ENCODE assay signal across 8 cellular contexts in the genomic region with DNA sequence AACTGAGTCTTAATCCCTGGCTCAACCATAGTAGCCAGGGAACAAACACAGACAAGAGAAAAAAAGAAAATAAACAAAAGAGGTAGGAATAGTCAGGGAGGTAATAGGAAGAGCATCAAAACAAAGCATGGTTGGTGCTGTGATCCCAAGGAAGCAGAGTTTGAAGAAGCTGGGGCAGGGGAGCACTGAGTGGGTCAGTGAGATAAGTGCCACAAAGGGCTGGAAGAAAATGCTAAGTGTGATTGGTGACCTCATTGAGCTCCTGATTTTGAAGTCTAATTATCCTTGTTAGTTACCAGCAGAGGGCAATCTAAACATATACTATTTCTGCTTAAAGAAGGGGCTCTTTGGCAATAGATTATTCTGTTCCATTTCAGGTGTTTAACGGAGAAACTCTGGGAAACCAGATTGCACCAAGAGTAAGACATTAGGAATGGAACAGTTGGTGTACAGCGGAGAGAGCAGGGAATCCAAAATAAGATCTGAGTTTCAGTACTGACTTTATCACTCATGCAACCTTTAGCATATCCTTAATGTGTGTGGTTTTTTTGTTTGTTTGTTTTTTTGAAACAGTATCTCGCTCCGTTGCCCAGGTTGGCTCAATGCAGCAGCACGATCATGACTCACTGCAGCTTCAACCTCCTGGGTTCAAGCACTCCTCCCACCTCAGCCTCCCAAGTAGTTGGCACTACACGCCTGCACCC. TPM values are rescaled to one million over a fixed set of nuclear protein-coding genes. Genes with fewer than 3 reads are reported as not detected.
DNase-seq lines count a peak whose midpoint lies in the region; ATAC-seq, FAIRE-seq and TF ChIP-seq lines count a peak whose summit lies in the region.

No MANE protein-coding gene starts in this region.

- H3K9me3 ChIP-seq in WERI-Rb-1 (ENCODE audit: severe bottlenecking) (no peaks in the 10 kb centered on the region), heart left ventricle (no peaks in the 10 kb centered on the region), smooth muscle cell (replicated peaks; ENCODE audit: low read depth) (no peaks in the 10 kb centered on the region)

- H3K4me3 ChIP-seq in WERI-Rb-1 (ENCODE audit: low read depth, low read length) (no peak overlapping the region), heart left ventricle (no peak overlapping the region), smooth muscle cell (no peak overlapping the region)

- H3K9ac ChIP-seq in smooth muscle cell (ENCODE audit: low read depth), result no peak overlapping the region

- no peaks in the 10 kb centered on the region for H4K20me1 ChIP-seq in smooth muscle cell (ENCODE audit: low read depth)

- TF ChIP-seq CTCF in WERI-Rb-1 (IDR thresholded peaks at IDR 0.05; ENCODE audit: low read depth, low read length), result 0 out of 2 replicates have a peak, but pooled peaks have one; percentile 18
- peak in 11 of 12 donors; percentile 28 to 63 (median 47) for TF ChIP-seq CTCF in heart left ventricle (IDR thresholded peaks at IDR 0.05)
- peak; percentile 56 for TF ChIP-seq CTCF in smooth muscle cell (IDR thresholded peaks at IDR 0.05; ENCODE audit: borderline replicate concordance, insufficient read depth, poor library complexity, severe bottlenecking)

- no peak overlapping the region for H3K27ac ChIP-seq in WERI-Rb-1
- H3K27ac ChIP-seq in heart left ventricle, result peak overlapping the region in 1 of 12 donors; percentile 33
- peak overlapping the region; percentile 13 for H3K27ac ChIP-seq in smooth muscle cell (ENCODE audit: low read depth)

- H3K4me1 ChIP-seq in heart left ventricle, result peaks cover 0 to 8% (median 0%) of the 10 kb centered on the region in 12 donors
- no peaks in the 10 kb centered on the region for H3K4me1 ChIP-seq in smooth muscle cell (ENCODE audit: low read depth)

- WGBS in heart left ventricle, 4 donors, result 64 to 74% (median 68%) methylated on average over 6 of the region's 6 CpGs
- WGBS in smooth muscle cell (ENCODE audit: low lambda C conversion rate), result 72% methylated on average over 6 of the region's 6 CpGs

- H3F3A ChIP-seq in smooth muscle cell (ENCODE audit: low read depth), result no peaks in the 10 kb centered on the region

- FAIRE-seq in H54 (lab: Jason Lieb, UNC), result peak; percentile 87

- peak in 3 of 4 donors; percentile 45 to 69 (median 55) for ATAC-seq in heart left ventricle

- no peaks in the 10 kb centered on the region for H3K79me2 ChIP-seq in smooth muscle cell (ENCODE audit: low read depth)

- DNase-seq in DMS53 treated with DMSO at 0.1 percent for 48 hours (lab: John Stamatoyannopoulos, UW; ENCODE audit: unreplicated experiment) (peak; percentile 57), H54 (ENCODE audit: insufficient read length, low spot score) (no peak), NCI-H2171 treated with DMSO at 0.1 percent for 48 hours (lab: John Stamatoyannopoulos, UW) (peak; percentile 87), WERI-Rb-1 (no peak), heart left ventricle (no peak), smooth muscle cell (lab: John Stamatoyannopoulos, UW; ENCODE audit: unreplicated experiment) (no peak), 8988T (no peak), mucosa of gallbladder (ENCODE audit: low spot score) (no peak)

- TF ChIP-seq POLR2A in H54 (IDR thresholded peaks at IDR 0.05; ENCODE audit: low read depth, low read length) (no peak), heart left ventricle (IDR thresholded peaks at IDR 0.05) (no peak)

- H3K4me2 ChIP-seq in smooth muscle cell, result no peak overlapping the region

- no peak overlapping the region for H2AFZ ChIP-seq in smooth muscle cell (ENCODE audit: low read depth)

- H3K36me3 ChIP-seq in WERI-Rb-1 (no peaks in the 10 kb centered on the region), heart left ventricle (peaks cover 0 to 86% (median 26%) of the 10 kb centered on the region in 9 donors), smooth muscle cell (ENCODE audit: low read depth) (no peaks in the 10 kb centered on the region)

- no peaks in the 10 kb centered on the region for H3K27me3 ChIP-seq in WERI-Rb-1 (ENCODE audit: insufficient read depth, low read depth, severe bottlenecking)
- H3K27me3 ChIP-seq in heart left ventricle, result no peaks in the 10 kb centered on the region
- H3K27me3 ChIP-seq in smooth muscle cell (ENCODE audit: low read depth), result no peaks in the 10 kb centered on the region

- intact Hi-C loops in heart left ventricle (cut with DNase I), result loop anchor here (2.0 to 10.0 kb wide), 9 partner anchors 123 to 543 kb away; partner anchors contain the start of genes MR1 (in 2 of the 10) and IER5 (in 1 of the 10)

RNA-seq across cellular contexts. Expression of gene KIAA1614, which starts 30.7 kb away (rescaled TPM):
- total RNA-seq in heart left ventricle (10 to 100 TPM in 1 of 9 donors, 1 to 10 TPM in 8; 4.3 to 12.1 (median 6.5) TPM), smooth muscle cell (3.2 and 8.4 TPM in 2 replicates), mucosa of gallbladder (7.7 TPM)
- polyA plus RNA-seq in heart left ventricle (1 to 10 TPM; 6.3 to 9.4 TPM), smooth muscle cell (2.9 and 6.8 TPM in 2 replicates)

Comparison
In these comparisons a context has a peak if more than half of its experiments do, and no peak if none do; other contexts are left out.
1. DNase-seq: peak in DMS53 treated with DMSO at 0.1 percent for 48 hours (single experiment) and NCI-H2171 treated with DMSO at 0.1 percent for 48 hours (single experiment); none in H54 (single experiment), WERI-Rb-1 (single experiment), heart left ventricle (0 of 5), smooth muscle cell (single experiment), 8988T (single experiment) and mucosa of gallbladder (single experiment).
2. Peak in every context shown above with its lines, with median percentiles within 50 percentile points of each other: CTCF ChIP-seq.